Comparison of ENCODE assay signal across 23 cellular contexts in the genomic region with DNA sequence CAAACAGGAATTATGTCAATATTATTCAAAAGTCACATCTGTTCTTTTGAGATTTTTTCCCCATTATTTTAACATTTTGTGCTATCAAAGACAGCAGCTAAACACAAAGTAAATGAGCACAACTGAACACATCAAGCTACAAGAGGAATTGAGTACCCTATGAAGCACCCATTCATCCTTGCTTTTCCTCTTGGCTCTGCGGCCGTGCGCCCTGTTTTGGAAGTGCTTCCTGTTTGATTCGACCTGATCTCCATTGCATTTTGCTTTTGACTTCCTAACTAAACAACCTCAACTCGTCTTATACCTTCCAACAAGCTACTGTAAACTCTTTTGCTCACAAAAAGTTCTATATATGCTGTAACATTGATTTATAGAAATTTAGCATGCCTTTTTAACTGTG.
"Had no signal": no experiment of that assay in that cellular context is flagged by ENCODE, and none has a peak within 500 bp of the region (broad histone marks: within the 10 kb centered on the region; RNA-seq: fewer than 3 reads in every experiment).

No MANE protein-coding gene starts in this region.

- H3K27me3 ChIP-seq: colonic mucosa, dorsolateral prefrontal cortex, esophagus muscularis mucosa, esophagus squamous epithelium, foreskin keratinocyte, gastrocnemius medialis, gastroesophageal sphincter, heart left ventricle, heart right ventricle had no signal

- DNase-seq: colonic mucosa; cortex of kidney; dermis blood vessel endothelial cell; dorsolateral prefrontal cortex; effector CD4-positive, alpha-beta T cell; effector CD8-positive, alpha-beta T cell; effector memory CD4-positive, alpha-beta T cell; effector memory CD8-positive, alpha-beta T cell; endodermal cell; erythroblast; esophagus squamous epithelium; foreskin keratinocyte; foreskin melanocyte; gastrocnemius medialis; glutamatergic neuron; head of caudate nucleus; heart left ventricle; heart right ventricle had no signal

- H3K4me1 ChIP-seq: colonic mucosa, esophagus muscularis mucosa, esophagus squamous epithelium, foreskin keratinocyte, gastrocnemius medialis, gastroesophageal sphincter, heart left ventricle, heart right ventricle had no signal

- H3K27ac ChIP-seq: colonic mucosa, coronary artery, dorsolateral prefrontal cortex, epithelial cell of prostate, esophagus muscularis mucosa, esophagus squamous epithelium, foreskin keratinocyte, gastrocnemius medialis, gastroesophageal sphincter, heart left ventricle, heart right ventricle had no signal

- H3K4me3 ChIP-seq: colonic mucosa, coronary artery, dorsolateral prefrontal cortex, esophagus muscularis mucosa, esophagus squamous epithelium, gastrocnemius medialis, gastroesophageal sphincter, heart left ventricle, heart right ventricle had no signal

- H3K36me3 ChIP-seq: colonic mucosa, gastrocnemius medialis, heart left ventricle had no signal

- ATAC-seq: effector memory CD8-positive, alpha-beta T cell; esophagus mucosa; foreskin keratinocyte; gastrocnemius medialis; gastroesophageal sphincter; heart left ventricle; heart right ventricle had no signal

- H3K9me3 ChIP-seq: colonic mucosa, esophagus muscularis mucosa, esophagus squamous epithelium, gastrocnemius medialis, gastroesophageal sphincter, heart left ventricle, heart right ventricle had no signal
